Comparison of ENCODE assay signal across 1 cellular context in the genomic region with DNA sequence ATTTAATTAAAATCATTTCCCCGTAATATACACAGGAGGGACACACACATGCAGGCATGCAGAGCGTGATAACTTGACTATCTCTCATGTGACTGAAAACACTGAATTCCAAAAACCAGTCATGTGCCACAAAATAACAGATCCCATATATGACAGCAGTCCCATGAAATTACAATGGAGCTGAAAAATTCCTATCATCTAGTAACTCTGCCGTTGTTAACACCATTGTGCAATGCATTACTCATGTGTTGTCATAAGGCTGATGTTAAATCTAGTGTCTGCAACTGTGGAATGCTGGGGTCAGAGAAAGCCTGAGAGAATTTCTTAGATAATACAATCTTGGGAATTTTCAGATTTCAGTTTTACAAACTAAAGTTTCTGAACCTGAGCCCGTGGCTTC.
TF ChIP-seq lines count a peak whose summit lies in the region.

No MANE protein-coding gene starts in this region.

TF ChIP-seq in HepG2, 621 proteins besides CTCF, POLR2A, EP300 and RAD21 (continued from another document):
- TF ChIP-seq RFXANK (CRISPR knock-in tag; IDR thresholded peaks at IDR 0.05): no peak
- TF ChIP-seq, protein P1, sequence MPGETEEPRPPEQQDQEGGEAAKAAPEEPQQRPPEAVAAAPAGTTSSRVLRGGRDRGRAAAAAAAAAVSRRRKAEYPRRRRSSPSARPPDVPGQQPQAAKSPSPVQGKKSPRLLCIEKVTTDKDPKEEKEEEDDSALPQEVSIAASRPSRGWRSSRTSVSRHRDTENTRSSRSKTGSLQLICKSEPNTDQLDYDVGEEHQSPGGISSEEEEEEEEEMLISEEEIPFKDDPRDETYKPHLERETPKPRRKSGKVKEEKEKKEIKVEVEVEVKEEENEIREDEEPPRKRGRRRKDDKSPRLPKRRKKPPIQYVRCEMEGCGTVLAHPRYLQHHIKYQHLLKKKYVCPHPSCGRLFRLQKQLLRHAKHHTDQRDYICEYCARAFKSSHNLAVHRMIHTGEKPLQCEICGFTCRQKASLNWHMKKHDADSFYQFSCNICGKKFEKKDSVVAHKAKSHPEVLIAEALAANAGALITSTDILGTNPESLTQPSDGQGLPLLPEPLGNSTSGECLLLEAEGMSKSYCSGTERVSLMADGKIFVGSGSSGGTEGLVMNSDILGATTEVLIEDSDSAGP (CRISPR knock-in tag; IDR thresholded peaks at IDR 0.05; ENCODE audit: borderline replicate concordance): no peak
- TF ChIP-seq ARNT2 (CRISPR knock-in tag; IDR thresholded peaks at IDR 0.05; ENCODE audit: low read depth): no peak
- no peak for TF ChIP-seq ATF7-NPFF (CRISPR knock-in tag; IDR thresholded peaks at IDR 0.05; ENCODE audit: low read depth)
- TF ChIP-seq, protein P2, sequence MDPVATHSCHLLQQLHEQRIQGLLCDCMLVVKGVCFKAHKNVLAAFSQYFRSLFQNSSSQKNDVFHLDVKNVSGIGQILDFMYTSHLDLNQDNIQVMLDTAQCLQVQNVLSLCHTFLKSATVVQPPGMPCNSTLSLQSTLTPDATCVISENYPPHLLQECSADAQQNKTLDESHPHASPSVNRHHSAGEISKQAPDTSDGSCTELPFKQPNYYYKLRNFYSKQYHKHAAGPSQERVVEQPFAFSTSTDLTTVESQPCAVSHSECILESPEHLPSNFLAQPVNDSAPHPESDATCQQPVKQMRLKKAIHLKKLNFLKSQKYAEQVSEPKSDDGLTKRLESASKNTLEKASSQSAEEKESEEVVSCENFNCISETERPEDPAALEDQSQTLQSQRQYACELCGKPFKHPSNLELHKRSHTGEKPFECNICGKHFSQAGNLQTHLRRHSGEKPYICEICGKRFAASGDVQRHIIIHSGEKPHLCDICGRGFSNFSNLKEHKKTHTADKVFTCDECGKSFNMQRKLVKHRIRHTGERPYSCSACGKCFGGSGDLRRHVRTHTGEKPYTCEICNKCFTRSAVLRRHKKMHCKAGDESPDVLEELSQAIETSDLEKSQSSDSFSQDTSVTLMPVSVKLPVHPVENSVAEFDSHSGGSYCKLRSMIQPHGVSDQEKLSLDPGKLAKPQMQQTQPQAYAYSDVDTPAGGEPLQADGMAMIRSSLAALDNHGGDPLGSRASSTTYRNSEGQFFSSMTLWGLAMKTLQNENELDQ (CRISPR knock-in tag; IDR thresholded peaks at IDR 0.05; ENCODE audit: borderline replicate concordance): no peak
- TF ChIP-seq NCOA5 (CRISPR knock-in tag; IDR thresholded peaks at IDR 0.05): no peak
- TF ChIP-seq ZNF891 (CRISPR knock-in tag; IDR thresholded peaks at IDR 0.05): no peak
- TF ChIP-seq ZNF317 (CRISPR knock-in tag; IDR thresholded peaks at IDR 0.05): no peak
- TF ChIP-seq, protein P3, sequence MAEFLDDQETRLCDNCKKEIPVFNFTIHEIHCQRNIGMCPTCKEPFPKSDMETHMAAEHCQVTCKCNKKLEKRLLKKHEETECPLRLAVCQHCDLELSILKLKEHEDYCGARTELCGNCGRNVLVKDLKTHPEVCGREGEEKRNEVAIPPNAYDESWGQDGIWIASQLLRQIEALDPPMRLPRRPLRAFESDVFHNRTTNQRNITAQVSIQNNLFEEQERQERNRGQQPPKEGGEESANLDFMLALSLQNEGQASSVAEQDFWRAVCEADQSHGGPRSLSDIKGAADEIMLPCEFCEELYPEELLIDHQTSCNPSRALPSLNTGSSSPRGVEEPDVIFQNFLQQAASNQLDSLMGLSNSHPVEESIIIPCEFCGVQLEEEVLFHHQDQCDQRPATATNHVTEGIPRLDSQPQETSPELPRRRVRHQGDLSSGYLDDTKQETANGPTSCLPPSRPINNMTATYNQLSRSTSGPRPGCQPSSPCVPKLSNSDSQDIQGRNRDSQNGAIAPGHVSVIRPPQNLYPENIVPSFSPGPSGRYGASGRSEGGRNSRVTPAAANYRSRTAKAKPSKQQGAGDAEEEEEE (CRISPR knock-in tag; IDR thresholded peaks at IDR 0.05; ENCODE audit: borderline replicate concordance): no peak
